In genomic region chr14:96581902-96582640, GRCh38 we compare ENCODE assay signal across 20 cellular contexts.
DNase-seq lines count a peak whose midpoint lies in the region; ATAC-seq, FAIRE-seq and TF ChIP-seq lines count a peak whose summit lies in the region.
"Had no signal": no experiment of that assay in that cellular context is flagged by ENCODE, and none has a peak within 500 bp of the region (broad histone marks: within the 10 kb centered on the region; RNA-seq: fewer than 3 reads in every experiment).

No MANE protein-coding gene starts in this region.

- in situ Hi-C loops in GM13977 (cut with MboI; ENCODE audit: low pct_unique_long_range_greater_than_20kb, low sequenced_read_pairs, unreplicated experiment) = no loop called here

- no peaks in the 10 kb centered on the region for H3K9me3 ChIP-seq in kidney (ENCODE audit: control insufficient read depth in 1 of 2, low read length in 2 of 2)
- H3K9me3 ChIP-seq: heart left ventricle, SJSA1 had no signal

- TF ChIP-seq CTCF in GM13977 (IDR thresholded peaks at IDR 0.05; ENCODE audit: extremely low read depth, insufficient read depth, missing control alignments) = no peak
- TF ChIP-seq CTCF in kidney (IDR thresholded peaks at IDR 0.05; ENCODE audit: borderline replicate concordance, extremely low read depth, insufficient read depth) = no peak

- no peak overlapping the region for H3K4me3 ChIP-seq in kidney (ENCODE audit: low read length in 2 of 2)
- H3K4me3 ChIP-seq: heart left ventricle, SJSA1 had no signal

- H3K27ac Mint-ChIP-seq in natural killer cell treated with Interleukin-12 subunit alpha and Interleukin-12 subunit beta and Interleukin-15 and Interleukin-18, amount 100 ng/mL, for 72 hours = no peak overlapping the region
- H3K27ac Mint-ChIP-seq: activated naive CD8-positive, alpha-beta T cell treated with anti-CD3 and anti-CD28 coated beads, Interleukin-2, amount 50 U/mL, for 24 hours; HFFc6 had no signal

- H3K9ac ChIP-seq in kidney (ENCODE audit: low read length in 2 of 2) = no peak overlapping the region

- no peaks in the 10 kb centered on the region for H3K9me3 Mint-ChIP-seq in natural killer cell treated with Interleukin-12 subunit alpha and Interleukin-12 subunit beta and Interleukin-15 and Interleukin-18, amount 100 ng/mL, for 72 hours
- H3K9me3 Mint-ChIP-seq: activated naive CD8-positive, alpha-beta T cell treated with anti-CD3 and anti-CD28 coated beads, Interleukin-2, amount 50 U/mL, for 24 hours; HFFc6 had no signal

- peak; percentile 38 for ATAC-seq in left colon
- ATAC-seq in natural killer cell treated with Interleukin-12 subunit alpha and Interleukin-12 subunit beta and Interleukin-15 and Interleukin-18, amount 100 ng/mL, for 72 hours = no peak
- ATAC-seq: activated naive CD8-positive, alpha-beta T cell treated with anti-CD3 and anti-CD28 coated beads, Interleukin-2, amount 50 U/mL, for 24 hours; heart left ventricle; stimulated activated naive CD8-positive, alpha-beta T cell treated with anti-CD3 and anti-CD28 coated beads, Interleukin-15, Interleukin-2, amounts not matched to agents 100 U/mL and 50 U/mL, for 24 hours had no signal

- no peaks in the 10 kb centered on the region for H3K36me3 Mint-ChIP-seq in natural killer cell treated with Interleukin-12 subunit alpha and Interleukin-12 subunit beta and Interleukin-15 and Interleukin-18, amount 100 ng/mL, for 72 hours

- peaks cover 6 to 16% of the 10 kb centered on the region in 2 donors for H3K4me1 Mint-ChIP-seq in natural killer cell treated with Interleukin-12 subunit alpha and Interleukin-12 subunit beta and Interleukin-15 and Interleukin-18, amount 100 ng/mL, for 72 hours (ENCODE audit: low read depth in 2 of 2)

- FAIRE-seq in GM12891 (lab: Jason Lieb, UNC) = peak; percentile 51
- no peak for FAIRE-seq in kidney (lab: Jason Lieb, UNC)

- no peaks in the 10 kb centered on the region for H3K4me1 ChIP-seq in kidney (ENCODE audit: control insufficient read depth in 1 of 2, insufficient read depth in 1 of 2, low read depth in 1 of 2, low read length in 2 of 2)
- H3K4me1 ChIP-seq: SJSA1 had no signal

- DNase-seq in DMS 273 (lab: John Stamatoyannopoulos, UW; ENCODE audit: unreplicated experiment) = peak; percentile 56
- DNase-seq in DMS 273 treated with DMSO at 0.1 percent for 48 hours (lab: John Stamatoyannopoulos, UW) = no peak
- no peak for DNase-seq in GM12891 (ENCODE audit: insufficient read length, low spot score)
- DNase-seq in SW480 (ENCODE audit: low spot score) = peak; percentile 21
- DNase-seq in left colon = no peak
- DNase-seq in natural killer cell treated with Interleukin-12 subunit alpha and Interleukin-12 subunit beta and Interleukin-15 and Interleukin-18, amount 100 ng/mL, for 72 hours (ENCODE audit: low spot score) = no peak
- DNase-seq in GM13977 (ENCODE audit: low spot score) = no peak
- no peak for DNase-seq in kidney
- DNase-seq: activated CD4-positive, alpha-beta T cell treated with anti-CD3 and anti-CD28 coated beads, Interleukin-2, amount 50 U/mL, for 1 hour; activated naive CD8-positive, alpha-beta T cell treated with anti-CD3 and anti-CD28 coated beads, Interleukin-2, amount 50 U/mL, for 24 hours; C1 segment of cervical spinal cord; HFFc6; kidney glomerular epithelial cell; NCI-H226; retina; stimulated activated naive CD8-positive, alpha-beta T cell treated with anti-CD3 and anti-CD28 coated beads, Interleukin-15, Interleukin-2, amounts not matched to agents 100 U/mL and 50 U/mL, for 24 hours; trophoblast cell had no signal

- H3K36me3 ChIP-seq in kidney (ENCODE audit: control insufficient read depth in 1 of 2, insufficient read depth in 2 of 2, low read length in 2 of 2) = no peaks in the 10 kb centered on the region
- H3K36me3 ChIP-seq: heart left ventricle, SJSA1 had no signal

- no peak for TF ChIP-seq POLR2A in GM12891 (IDR thresholded peaks at IDR 0.05; ENCODE audit: low read depth, low read length)

- no peak overlapping the region for H3K27ac ChIP-seq in kidney (ENCODE audit: low read depth in 2 of 2, low read length in 2 of 2)
- H3K27ac ChIP-seq: 22Rv1, heart left ventricle, SJSA1 had no signal

- intact Hi-C loops in left colon (cut with DNase I, micrococcal nuclease) (no loop called here), kidney (cut with DNase I) (no loop called here)

- peaks cover 0 to 2% of the 10 kb centered on the region in 2 donors for H3K27me3 Mint-ChIP-seq in natural killer cell treated with Interleukin-12 subunit alpha and Interleukin-12 subunit beta and Interleukin-15 and Interleukin-18, amount 100 ng/mL, for 72 hours

- no peak overlapping the region for H3K4me3 Mint-ChIP-seq in natural killer cell treated with Interleukin-12 subunit alpha and Interleukin-12 subunit beta and Interleukin-15 and Interleukin-18, amount 100 ng/mL, for 72 hours
- H3K4me3 Mint-ChIP-seq: activated naive CD8-positive, alpha-beta T cell treated with anti-CD3 and anti-CD28 coated beads, Interleukin-2, amount 50 U/mL, for 24 hours; HFFc6 had no signal

TF ChIP-seq in GM12891, 5 proteins besides CTCF, POLR2A, EP300 and RAD21:
- TF ChIP-seq POU2F2 (IDR thresholded peaks at IDR 0.05; ENCODE audit: low read depth, low read length) (no peak), TAF1 (IDR thresholded peaks at IDR 0.05; ENCODE audit: low read depth, low read length) (no peak), PAX5 (IDR thresholded peaks at IDR 0.05; ENCODE audit: insufficient read depth, low read length, severe bottlenecking) (no peak), POLR2AphosphoS5 (IDR thresholded peaks at IDR 0.05; ENCODE audit: low read depth, low read length) (no peak), SPI1 (IDR thresholded peaks at IDR 0.05; ENCODE audit: low read depth, low read length) (no peak)
TF ChIP-seq in GM12891: peak in this region for 0.

Comparison
In these comparisons a context has a peak if more than half of its experiments do, and no peak if none do; other contexts are left out.
1. DNase-seq: peak in DMS 273 (single experiment) and SW480 (single experiment); none in DMS 273 treated with DMSO at 0.1 percent for 48 hours (single experiment), GM12891 (single experiment), left colon (0 of 2), natural killer cell treated with Interleukin-12 subunit alpha and Interleukin-12 subunit beta and Interleukin-15 and Interleukin-18, amount 100 ng/mL, for 72 hours (single experiment), GM13977 (single experiment) and kidney (single experiment).